In genomic region chr4:86096373-86096772, GRCh38 we compare ENCODE assay signal across 25 cellular contexts.
"Had no signal": no experiment of that assay in that cellular context is flagged by ENCODE, and none has a peak within 500 bp of the region (broad histone marks: within the 10 kb centered on the region; RNA-seq: fewer than 3 reads in every experiment).

No MANE protein-coding gene starts in this region.

- H3K27me3 ChIP-seq: colonic mucosa, dorsolateral prefrontal cortex, esophagus muscularis mucosa, esophagus squamous epithelium, foreskin keratinocyte, gastrocnemius medialis, gastroesophageal sphincter, heart left ventricle, heart right ventricle had no signal

- H3K27me3 Mint-ChIP-seq: dendritic cell treated with granulocyte-macrophage colony-stimulating factor and Interleukin-4, amounts not matched to agents 40 ng/mL and 50 ng/mL, for 4 days; effector memory CD8-positive, alpha-beta T cell had no signal

- H3K27ac Mint-ChIP-seq: dendritic cell treated with granulocyte-macrophage colony-stimulating factor and Interleukin-4, amounts not matched to agents 40 ng/mL and 50 ng/mL, for 4 days; effector memory CD8-positive, alpha-beta T cell; endodermal cell had no signal

- H3K4me1 Mint-ChIP-seq: endodermal cell had no signal

- H3K9me3 ChIP-seq: colonic mucosa, esophagus muscularis mucosa, esophagus squamous epithelium, gastrocnemius medialis, gastroesophageal sphincter, heart left ventricle, heart right ventricle had no signal

- H3K4me3 ChIP-seq: colonic mucosa, coronary artery, dorsolateral prefrontal cortex, esophagus muscularis mucosa, esophagus squamous epithelium, gastrocnemius medialis, gastroesophageal sphincter, heart left ventricle, heart right ventricle had no signal

- H3K36me3 ChIP-seq: colonic mucosa, esophagus muscularis mucosa, esophagus squamous epithelium, gastrocnemius medialis, gastroesophageal sphincter, heart left ventricle, heart right ventricle had no signal

- H3K27ac ChIP-seq: colonic mucosa, coronary artery, dorsolateral prefrontal cortex, epithelial cell of prostate, esophagus muscularis mucosa, esophagus squamous epithelium, foreskin keratinocyte, gastrocnemius medialis, gastroesophageal sphincter, heart left ventricle, heart right ventricle had no signal

- ATAC-seq: effector memory CD8-positive, alpha-beta T cell; esophagus mucosa; foreskin keratinocyte; gastrocnemius medialis; gastroesophageal sphincter; heart left ventricle; heart right ventricle had no signal

- H3K9me3 Mint-ChIP-seq: dendritic cell treated with granulocyte-macrophage colony-stimulating factor and Interleukin-4, amounts not matched to agents 40 ng/mL and 50 ng/mL, for 4 days; effector memory CD8-positive, alpha-beta T cell; endodermal cell had no signal

- DNase-seq: colonic mucosa; cortex of kidney; dermis blood vessel endothelial cell; dorsolateral prefrontal cortex; effector CD4-positive, alpha-beta T cell; effector CD8-positive, alpha-beta T cell; effector memory CD4-positive, alpha-beta T cell; effector memory CD8-positive, alpha-beta T cell; endodermal cell; erythroblast; esophagus squamous epithelium; foreskin fibroblast; foreskin keratinocyte; foreskin melanocyte; gastrocnemius medialis; glutamatergic neuron; head of caudate nucleus; heart left ventricle; heart right ventricle had no signal

- H3K4me3 Mint-ChIP-seq: dendritic cell treated with granulocyte-macrophage colony-stimulating factor and Interleukin-4, amounts not matched to agents 40 ng/mL and 50 ng/mL, for 4 days; effector memory CD8-positive, alpha-beta T cell; endodermal cell had no signal
